Comparison of ENCODE assay signal across 8 cellular contexts in genomic region chr15:90873998-90874605, GRCh38. TPM values are rescaled to one million over a fixed set of nuclear protein-coding genes. Genes with fewer than 3 reads are reported as not detected.
DNase-seq lines count a peak whose midpoint lies in the region; ATAC-seq lines count a peak whose summit lies in the region.

No MANE protein-coding gene starts in this region.

- H2AFZ ChIP-seq in neuronal stem cell (ENCODE audit: low read length), result no peak overlapping the region

- peaks cover 25% of the 10 kb centered on the region for H3K36me3 Mint-ChIP-seq in central memory CD8-positive, alpha-beta T cell (ENCODE audit: insufficient read depth)

- H3K4me3 ChIP-seq in neuronal stem cell (ENCODE audit: low read length in 2 of 2), result no peak overlapping the region

- no peak for ATAC-seq in central memory CD8-positive, alpha-beta T cell (replicated peaks; ENCODE audit: extremely low read depth, poor library complexity, severe bottlenecking)
- ATAC-seq in GM19328 (IDR thresholded peaks at IDR 0.05; ENCODE audit: unreplicated experiment), result no peak
- ATAC-seq in HG02973 (IDR thresholded peaks at IDR 0.05; ENCODE audit: unreplicated experiment), result no peak

- peak overlapping the region; percentile 77 for H3K4me3 Mint-ChIP-seq in central memory CD8-positive, alpha-beta T cell

- peak overlapping the region; percentile 18 for H2BK15ac ChIP-seq in neuronal stem cell (ENCODE audit: low read length)

- peak overlapping the region; percentile 0 for H2BK12ac ChIP-seq in neuronal stem cell (ENCODE audit: low read length)

- no peak overlapping the region for H3K4ac ChIP-seq in neuronal stem cell (ENCODE audit: low read length)

- DNase-seq in DMS79 treated with DMSO at 0.1 percent for 48 hours (lab: John Stamatoyannopoulos, UW), result peak; percentile 20
- DNase-seq in NCI-H2171 (lab: John Stamatoyannopoulos, UW), result peak; percentile 19
- DNase-seq in central memory CD8-positive, alpha-beta T cell (ENCODE audit: low spot score in 2 of 2), result no peak
- DNase-seq in neuronal stem cell (ENCODE audit: low spot score), result no peak
- DNase-seq in NCI-H1694 treated with DMSO at 0.1 percent for 48 hours (lab: John Stamatoyannopoulos, UW), result no peak
- DNase-seq in GM03348 (ENCODE audit: low spot score), result no peak

- no peak overlapping the region for H3K23ac ChIP-seq in neuronal stem cell (ENCODE audit: low read depth, low read length, poor library complexity)

- H3K4me2 ChIP-seq in neuronal stem cell (ENCODE audit: insufficient read depth, low read length, poor library complexity, severe bottlenecking), result no peak overlapping the region

- peaks cover 31% of the 10 kb centered on the region for H3K4me1 Mint-ChIP-seq in central memory CD8-positive, alpha-beta T cell

- H3K27ac ChIP-seq in neuronal stem cell (replicated peaks; ENCODE audit: low read length), result no peak overlapping the region

- no peak overlapping the region for H3K27ac Mint-ChIP-seq in central memory CD8-positive, alpha-beta T cell (ENCODE audit: low read depth)

- no peak overlapping the region for H4K8ac ChIP-seq in neuronal stem cell (ENCODE audit: low read depth, low read length)

- H3K18ac ChIP-seq in neuronal stem cell (ENCODE audit: low read length), result no peak overlapping the region

- H3K27me3 Mint-ChIP-seq in central memory CD8-positive, alpha-beta T cell, result no peaks in the 10 kb centered on the region

- no peak overlapping the region for H2BK5ac ChIP-seq in neuronal stem cell (ENCODE audit: low read length)

- H3K79me1 ChIP-seq in neuronal stem cell (ENCODE audit: low read depth, low read length), result peaks cover 3% of the 10 kb centered on the region

- H2AK5ac ChIP-seq in neuronal stem cell (ENCODE audit: low read depth, low read length), result peak overlapping the region; percentile 0

- H3K9me3 Mint-ChIP-seq in central memory CD8-positive, alpha-beta T cell, result no peaks in the 10 kb centered on the region

- H3K9ac ChIP-seq in neuronal stem cell (ENCODE audit: low read depth, low read length, poor library complexity), result no peak overlapping the region

- H3K36me3 ChIP-seq in neuronal stem cell (replicated peaks in 1 of 2; ENCODE audit: control insufficient read depth in 2 of 2, insufficient read depth in 2 of 2, low read length in 2 of 2), result peaks cover 14 to 21% of the 10 kb centered on the region in 2 donors

- no peak overlapping the region for H4K91ac ChIP-seq in neuronal stem cell (ENCODE audit: low read depth, low read length, poor library complexity)

- no peaks in the 10 kb centered on the region for H3K9me3 ChIP-seq in neuronal stem cell (replicated peaks in 1 of 2; ENCODE audit: control insufficient read depth in 2 of 2, insufficient read depth in 1 of 2, low read depth in 1 of 2, low read length in 2 of 2)

- H3K4me1 ChIP-seq in neuronal stem cell (ENCODE audit: control insufficient read depth in 2 of 2, insufficient read depth in 1 of 2, low read depth in 1 of 2, low read length in 2 of 2), result peaks cover 30 to 33% of the 10 kb centered on the region in 2 donors

- no peak overlapping the region for H2BK120ac ChIP-seq in neuronal stem cell (ENCODE audit: low read depth, low read length)

- no peak overlapping the region for H3K14ac ChIP-seq in neuronal stem cell (ENCODE audit: low read length)

- no peaks in the 10 kb centered on the region for H3K27me3 ChIP-seq in neuronal stem cell (ENCODE audit: control insufficient read depth in 3 of 3, insufficient read depth in 3 of 3, low read depth in 1 of 3, low read length in 3 of 3)

- no CpG with 5 or more reads among the region's 15 CpGs for WGBS in neuronal stem cell (ENCODE audit: extremely low coverage in 2 of 2, insufficient read length in 2 of 2, insufficient replicate concordance in 1 of 2), 2 donors

RNA-seq across cellular contexts. Expression of gene FURIN, which starts 5.7 kb away (rescaled TPM):
- 19.3 TPM for polyA plus RNA-seq in neuronal stem cell (2013, experiment 1 of 2)
- polyA plus RNA-seq in neuronal stem cell (2013, experiment 2 of 2), result 19.0 TPM

RNA-seq across cellular contexts. Expression of gene FES, which starts 10.2 kb away (rescaled TPM):
- 2.6 TPM for polyA plus RNA-seq in neuronal stem cell (2013, experiment 1 of 2)
- polyA plus RNA-seq in neuronal stem cell (2013, experiment 2 of 2), result 2.3 TPM

RNA-seq across cellular contexts. Expression of gene MAN2A2, which starts 29.0 kb away (rescaled TPM):
- 41.6 TPM for polyA plus RNA-seq in neuronal stem cell (2013, experiment 1 of 2)
- 37.8 TPM for polyA plus RNA-seq in neuronal stem cell (2013, experiment 2 of 2)

RNA-seq across cellular contexts. Expression of gene HDDC3, which starts 58.2 kb away (rescaled TPM):
- 17.1 TPM for polyA plus RNA-seq in neuronal stem cell (2013, experiment 1 of 2)
- 16.8 TPM for polyA plus RNA-seq in neuronal stem cell (2013, experiment 2 of 2)

Comparison
In these comparisons a context has a peak if more than half of its experiments do, and no peak if none do; other contexts are left out.
1. DNase-seq: peak in DMS79 treated with DMSO at 0.1 percent for 48 hours (single experiment) and NCI-H2171 (single experiment); none in central memory CD8-positive, alpha-beta T cell (0 of 2), neuronal stem cell (single experiment), NCI-H1694 treated with DMSO at 0.1 percent for 48 hours (single experiment) and GM03348 (single experiment).